ENCODE assay signal across 7 cellular contexts in the genomic region with DNA sequence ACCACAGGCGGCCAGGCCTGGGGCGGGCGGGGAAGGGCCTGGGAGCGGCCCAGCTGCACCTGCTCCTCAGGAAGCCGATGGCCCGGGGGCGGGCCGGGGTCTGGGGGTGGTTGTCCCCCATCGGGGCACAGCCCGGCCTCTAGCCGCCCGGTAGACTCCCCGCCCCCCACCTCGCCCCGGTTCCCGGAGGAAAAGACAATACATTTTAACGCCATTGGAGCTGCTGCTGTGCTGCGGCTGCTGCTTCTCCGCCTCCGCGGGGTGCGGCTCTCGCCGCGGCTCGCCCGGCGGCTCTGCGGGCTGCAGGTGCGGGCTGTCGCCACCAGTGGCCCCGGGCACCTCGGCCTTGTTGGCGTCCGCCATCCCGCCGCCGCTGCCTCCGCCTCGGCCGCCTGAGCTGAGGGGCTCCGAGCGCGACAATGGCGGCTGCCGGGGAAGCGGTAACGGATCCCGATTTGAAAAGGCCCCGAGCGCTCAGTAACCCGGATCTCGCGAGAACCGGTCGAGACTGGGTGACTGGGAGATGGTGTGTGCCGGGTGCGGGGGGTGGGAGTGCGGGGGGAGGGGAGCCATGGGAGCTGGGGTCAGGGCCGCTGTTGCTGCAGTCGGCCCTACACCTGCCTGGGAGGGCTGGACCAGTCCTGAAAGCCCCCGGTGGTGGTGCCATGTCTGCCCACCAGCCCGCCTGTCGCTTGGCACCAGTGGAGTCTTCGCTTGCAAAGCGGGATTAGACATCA. TPM values are rescaled to one million over a fixed set of nuclear protein-coding genes. Genes with fewer than 3 reads are reported as not detected.
A peak's percentile ranks its signal among the peaks of the same experiment; 100 is the strongest.
DNase-seq lines count a peak whose midpoint lies in the region; ATAC-seq, FAIRE-seq and TF ChIP-seq lines count a peak whose summit lies in the region.

A gene with protein sequence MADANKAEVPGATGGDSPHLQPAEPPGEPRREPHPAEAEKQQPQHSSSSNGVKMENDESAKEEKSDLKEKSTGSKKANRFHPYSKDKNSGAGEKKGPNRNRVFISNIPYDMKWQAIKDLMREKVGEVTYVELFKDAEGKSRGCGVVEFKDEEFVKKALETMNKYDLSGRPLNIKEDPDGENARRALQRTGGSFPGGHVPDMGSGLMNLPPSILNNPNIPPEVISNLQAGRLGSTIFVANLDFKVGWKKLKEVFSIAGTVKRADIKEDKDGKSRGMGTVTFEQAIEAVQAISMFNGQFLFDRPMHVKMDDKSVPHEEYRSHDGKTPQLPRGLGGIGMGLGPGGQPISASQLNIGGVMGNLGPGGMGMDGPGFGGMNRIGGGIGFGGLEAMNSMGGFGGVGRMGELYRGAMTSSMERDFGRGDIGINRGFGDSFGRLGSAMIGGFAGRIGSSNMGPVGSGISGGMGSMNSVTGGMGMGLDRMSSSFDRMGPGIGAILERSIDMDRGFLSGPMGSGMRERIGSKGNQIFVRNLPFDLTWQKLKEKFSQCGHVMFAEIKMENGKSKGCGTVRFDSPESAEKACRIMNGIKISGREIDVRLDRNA (minus strand): TSS at position 421 of the 737 bp plus-strand sequence. CDS start 58 bp downstream, at position 363.

- no TSS peak for BruUV-seq in HepG2 (replicated peaks; lab: Mats Ljungman, UMichigan)

- TF ChIP-seq CTCF in dorsolateral prefrontal cortex (IDR thresholded peaks at IDR 0.05 in 54 of 56, conservative IDR thresholded peaks at IDR 0.05 in 2 of 56; ENCODE audit: low read depth in 1 of 56, partially characterized antibody in 56 of 56), result peak in 3 of 56 donors; percentile 6 to 27 (median 26)
- no peak for TF ChIP-seq CTCF in HepG2 (CRISPR knock-in tag; IDR thresholded peaks at IDR 0.05)

- in situ Hi-C loops in HepG2 (cut with HindIII; ENCODE audit: extremely low pct_ligation_motif_present, low pct_unique_long_range_greater_than_20kb), result no loop called here

- peaks cover 3% of the 10 kb centered on the region; the same call in 1 of the 2 replicates for H3K9me3 ChIP-seq in HepG2 (ENCODE audit: low read length)

- POLR2A ChIA-PET in HepG2 (lab: Yijun Ruan, JAX), result interaction anchor here (1.0 kb wide), 1 partner anchor 153 kb away, joined by 3 read pairs; a partner anchor contains a TSS

- H3K36me3 ChIP-seq in HepG2 (replicated peaks in 1 of 2; ENCODE audit: control insufficient read depth in 1 of 2, insufficient read depth in 2 of 2, low read length in 2 of 2), result no peaks in the 10 kb centered on the region

- H3K27ac ChIP-seq in dorsolateral prefrontal cortex, result peak within 1 kb of the TSS; percentile 25 to 98 (median 93)
- H3K27ac ChIP-seq in HepG2 (ENCODE audit: extremely low read length, insufficient read depth, low read length), result no peak within 1 kb of the TSS

- H3K4me3 ChIP-seq in dorsolateral prefrontal cortex, result peak within 1 kb of the TSS; percentile 63 to 92 (median 81)
- H3K4me3 ChIP-seq in HepG2 (replicated peaks in 1 of 3; ENCODE audit: insufficient read depth in 1 of 3, low read depth in 2 of 3, low read length in 3 of 3), result peak within 1 kb of the TSS; percentile 66 to 68 (median 66)

- FAIRE-seq in HepG2 (lab: Jason Lieb, UNC), result no peak

- ATAC-seq in GM18517 (IDR thresholded peaks at IDR 0.05; ENCODE audit: unreplicated experiment) (peak; percentile 61), HG02970 (IDR thresholded peaks at IDR 0.05; ENCODE audit: low FRiP score, unreplicated experiment) (peak; percentile 56), HepG2 (peak; percentile 93)

- H3K27me3 ChIP-seq in dorsolateral prefrontal cortex (no peaks in the 10 kb centered on the region), HepG2 (ENCODE audit: control insufficient read depth in 1 of 2, insufficient read depth in 2 of 2, low read length in 2 of 2) (0 out of 5 replicates have a peak, but pooled peaks cover 0 to 4% of the 10 kb centered on the region in 2 experiments)

- peaks cover 11% of the 10 kb centered on the region for H3K4me1 ChIP-seq in HepG2 (ENCODE audit: insufficient read depth, low read length)

- WGBS in HepG2 (ENCODE audit: low lambda C conversion rate), result 29% methylated on average over 16 of the region's 66 CpGs

- no peaks in the 10 kb centered on the region for H4K20me1 ChIP-seq in HepG2 (ENCODE audit: insufficient read depth, low read length)

- H3K4me2 ChIP-seq in HepG2 (ENCODE audit: low read depth, low read length), result peak within 1 kb of the TSS; percentile 65

- TF ChIP-seq EP300 in HepG2 (IDR thresholded peaks at IDR 0.05; ENCODE audit: low read depth in 2 of 2, low read length in 2 of 2), result no peak
- no peak for TF ChIP-seq EP300 in HepG2 (CRISPR knock-in tag; IDR thresholded peaks at IDR 0.05; ENCODE audit: borderline replicate concordance)

- no peak for TF ChIP-seq RAD21 in HepG2 (CRISPR knock-in tag; IDR thresholded peaks at IDR 0.05)

- no peak within 1 kb of the TSS for H2AFZ ChIP-seq in HepG2 (ENCODE audit: low read length)

- peak within 1 kb of the TSS; percentile 72; the same call in 1 of the 2 replicates for H3K9ac ChIP-seq in HepG2 (ENCODE audit: insufficient read depth, low read depth, low read length)

- intact Hi-C loops in dorsolateral prefrontal cortex (cut with DNase I) (no loop called here), HepG2 (cut with micrococcal nuclease; ENCODE audit: unreplicated experiment) (no loop called here)

- no peak for TF ChIP-seq POLR2A in HepG2 (IDR thresholded peaks at IDR 0.05; ENCODE audit: insufficient read depth in 1 of 2, low read depth in 2 of 2, low read length in 2 of 2)

- peaks cover 4% of the 10 kb centered on the region for H3K79me2 ChIP-seq in HepG2 (ENCODE audit: insufficient read depth, low read length)

- peak; percentile 84 for DNase-seq in NCI-H2171 treated with DMSO at 0.1 percent for 48 hours (lab: John Stamatoyannopoulos, UW)
- peak; percentile 37 to 60 for DNase-seq in activated CD4-positive, alpha-beta T cell treated with anti-CD3 and anti-CD28 coated beads, Interleukin-2, amount 50 U/mL, for 24 hours (ENCODE audit: low read depth in 1 of 2, low spot score in 1 of 2)
- DNase-seq in dorsolateral prefrontal cortex, result peak; percentile 48 to 87 (median 76)
- peak; percentile 28 for DNase-seq in HepG2 (ENCODE audit: low spot score)
- DNase-seq in stimulated activated CD4-positive, alpha-beta T cell treated with anti-CD3 and anti-CD28 coated beads, Interleukin-2, amount 100 ng/mL, for 48 hours, result peak; percentile 58 to 64

- CTCF ChIA-PET in HepG2 (lab: Yijun Ruan, JAX; ENCODE audit: low intra/inter-chr PET ratio, low total read pairs), result no interaction called here

TF ChIP-seq in HepG2, 621 proteins besides CTCF, POLR2A, EP300 and RAD21 (continues in another document):
- no peak for TF ChIP-seq KLF15 (CRISPR knock-in tag; IDR thresholded peaks at IDR 0.05; ENCODE audit: borderline replicate concordance)
- TF ChIP-seq, protein P1, sequence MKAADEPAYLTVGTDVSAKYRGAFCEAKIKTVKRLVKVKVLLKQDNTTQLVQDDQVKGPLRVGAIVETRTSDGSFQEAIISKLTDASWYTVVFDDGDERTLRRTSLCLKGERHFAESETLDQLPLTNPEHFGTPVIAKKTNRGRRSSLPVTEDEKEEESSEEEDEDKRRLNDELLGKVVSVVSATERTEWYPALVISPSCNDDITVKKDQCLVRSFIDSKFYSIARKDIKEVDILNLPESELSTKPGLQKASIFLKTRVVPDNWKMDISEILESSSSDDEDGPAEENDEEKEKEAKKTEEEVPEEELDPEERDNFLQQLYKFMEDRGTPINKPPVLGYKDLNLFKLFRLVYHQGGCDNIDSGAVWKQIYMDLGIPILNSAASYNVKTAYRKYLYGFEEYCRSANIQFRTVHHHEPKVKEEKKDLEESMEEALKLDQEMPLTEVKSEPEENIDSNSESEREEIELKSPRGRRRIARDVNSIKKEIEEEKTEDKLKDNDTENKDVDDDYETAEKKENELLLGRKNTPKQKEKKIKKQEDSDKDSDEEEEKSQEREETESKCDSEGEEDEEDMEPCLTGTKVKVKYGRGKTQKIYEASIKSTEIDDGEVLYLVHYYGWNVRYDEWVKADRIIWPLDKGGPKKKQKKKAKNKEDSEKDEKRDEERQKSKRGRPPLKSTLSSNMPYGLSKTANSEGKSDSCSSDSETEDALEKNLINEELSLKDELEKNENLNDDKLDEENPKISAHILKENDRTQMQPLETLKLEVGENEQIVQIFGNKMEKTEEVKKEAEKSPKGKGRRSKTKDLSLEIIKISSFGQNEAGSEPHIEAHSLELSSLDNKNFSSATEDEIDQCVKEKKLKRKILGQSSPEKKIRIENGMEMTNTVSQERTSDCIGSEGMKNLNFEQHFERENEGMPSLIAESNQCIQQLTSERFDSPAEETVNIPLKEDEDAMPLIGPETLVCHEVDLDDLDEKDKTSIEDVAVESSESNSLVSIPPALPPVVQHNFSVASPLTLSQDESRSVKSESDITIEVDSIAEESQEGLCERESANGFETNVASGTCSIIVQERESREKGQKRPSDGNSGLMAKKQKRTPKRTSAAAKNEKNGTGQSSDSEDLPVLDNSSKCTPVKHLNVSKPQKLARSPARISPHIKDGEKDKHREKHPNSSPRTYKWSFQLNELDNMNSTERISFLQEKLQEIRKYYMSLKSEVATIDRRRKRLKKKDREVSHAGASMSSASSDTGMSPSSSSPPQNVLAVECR (CRISPR knock-in tag; IDR thresholded peaks at IDR 0.05; ENCODE audit: borderline replicate concordance), result peak; percentile 23; the same call in 1 of the 2 replicates

RNA-seq across cellular contexts. Expression of the gene that starts here (rescaled TPM):
- total RNA-seq in dorsolateral prefrontal cortex, result 100 to 1,000 TPM in 38 of 120 experiments, 10 to 100 TPM in 82; 50.6 to 121 (median 93.3) TPM
- 9.6 and 10.3 TPM in 2 replicates for total RNA-seq in HepG2 (2016; rRNA removed; fragmentation: Illumina TruSeq; extraction: Trizol)
- 1.3 and 1.5 TPM in 2 replicates for total RNA-seq in HepG2 (2016; cell fraction: cytosol; rRNA removed; fragmentation: Illumina TruSeq; extraction: Trizol; ENCODE audit: low read depth)
- total RNA-seq in HepG2 (2016; cell fraction: insoluble cytoplasmic fraction; rRNA removed; fragmentation: Illumina TruSeq; extraction: Trizol), result 9.8 and 10.5 TPM in 2 replicates
- 2.8 and 2.9 TPM in 2 replicates for total RNA-seq in HepG2 (2016; cell fraction: membrane; rRNA removed; fragmentation: Illumina TruSeq; extraction: Trizol)
- total RNA-seq in HepG2 (2016; cell fraction: nucleus; rRNA removed; fragmentation: Illumina TruSeq; extraction: Trizol), result 20.3 and 22.4 TPM in 2 replicates
- 10.1 and 10.5 TPM in 2 replicates for polyA plus RNA-seq in HepG2 (2011; rRNA removed)
- 1.1 and 2.7 TPM in 2 replicates for polyA plus RNA-seq in HepG2 (2011; cell fraction: cytosol; rRNA removed)
- polyA plus RNA-seq in HepG2 (2011; cell fraction: nucleus; rRNA removed), result 14.4 and 27.1 TPM in 2 replicates
- 17.6 and 18.9 TPM in 2 replicates for polyA plus RNA-seq in HepG2 (2012)
- 0.48 and 0.97 TPM in 2 replicates for polyA plus RNA-seq in HepG2 (2016; cell fraction: cytosol; fragmentation: Illumina TruSeq; extraction: Trizol; ENCODE audit: low read depth)
- polyA plus RNA-seq in HepG2 (2016; cell fraction: insoluble cytoplasmic fraction; fragmentation: Illumina TruSeq; extraction: Trizol; ENCODE audit: low read depth), result 14.5 and 16.0 TPM in 2 replicates
- 2.0 and 2.5 TPM in 2 replicates for polyA plus RNA-seq in HepG2 (2016; cell fraction: membrane; fragmentation: Illumina TruSeq; extraction: Trizol; ENCODE audit: low read depth)
- polyA plus RNA-seq in HepG2 (2016; cell fraction: nucleus; fragmentation: Illumina TruSeq; extraction: Trizol; ENCODE audit: insufficient read depth, low read depth), result 31.6 and 32.7 TPM in 2 replicates
- 1.1 TPM in 1 of 2 replicates, not detected in the other for polyA minus RNA-seq in HepG2 (2011; rRNA and poly(A)+ RNA removed; ENCODE audit: low replicate concordance)
- polyA minus RNA-seq in HepG2 (2011; cell fraction: cytosol; rRNA and poly(A)+ RNA removed), result 3.6 and 5.5 TPM in 2 replicates
- 48.7 and 49.9 TPM in 2 replicates for polyA minus RNA-seq in HepG2 (2011; cell fraction: nucleus; rRNA and poly(A)+ RNA removed)

Comparison
In these comparisons a context has a peak if more than half of its experiments do, and no peak if none do; other contexts are left out.
1. DNase-seq: peak in every context shown above with its lines; median percentile 84 in NCI-H2171 treated with DMSO at 0.1 percent for 48 hours; 76 in dorsolateral prefrontal cortex; 61 in stimulated activated CD4-positive, alpha-beta T cell treated with anti-CD3 and anti-CD28 coated beads, Interleukin-2, amount 100 ng/mL, for 48 hours; 48 in activated CD4-positive, alpha-beta T cell treated with anti-CD3 and anti-CD28 coated beads, Interleukin-2, amount 50 U/mL, for 24 hours; 28 in HepG2.